8 cellular contexts compared by ENCODE assay signal in the genomic region with DNA sequence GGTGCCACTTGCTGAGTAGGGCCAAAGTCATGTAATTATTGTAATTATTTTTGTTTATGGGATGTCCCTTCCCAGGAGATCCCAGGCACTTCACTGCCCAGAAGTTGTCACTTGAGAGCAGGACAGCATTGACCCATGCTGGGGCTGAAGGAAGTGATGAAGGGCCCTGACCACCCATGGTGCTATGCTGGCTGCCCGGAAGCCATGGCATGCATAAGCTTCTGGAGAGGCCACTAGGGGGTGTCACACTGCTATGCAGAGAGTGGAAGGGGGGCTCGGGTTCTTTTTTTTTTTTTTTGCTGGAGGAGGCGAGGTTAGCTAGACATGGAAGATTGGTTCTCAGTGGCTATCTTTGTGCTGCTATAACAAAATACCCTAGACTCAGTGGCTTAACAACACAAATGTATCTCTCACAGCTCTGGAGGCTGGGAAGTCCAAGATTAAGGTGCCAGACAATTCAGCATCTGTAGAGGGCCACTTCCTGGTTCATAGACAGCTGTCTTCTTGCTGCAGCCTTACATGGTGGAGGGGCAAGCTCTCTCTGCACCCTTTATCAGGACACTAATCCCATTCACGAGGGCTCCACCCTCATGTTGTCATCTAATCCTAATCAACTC.
A peak's percentile ranks its signal among the peaks of the same experiment; 100 is the strongest.
DNase-seq lines count a peak whose midpoint lies in the region; ATAC-seq and TF ChIP-seq lines count a peak whose summit lies in the region.

No MANE protein-coding gene starts in this region.

- TF ChIP-seq CTCF in MM.1S (IDR thresholded peaks at IDR 0.05; ENCODE audit: low read length) (peak; percentile 63), fibroblast of pulmonary artery (IDR thresholded peaks at IDR 0.05; ENCODE audit: low read length, missing control alignments) (peak; percentile 52)

- H3F3A ChIP-seq in MM.1S (ENCODE audit: insufficient read depth, low read length) = no peaks in the 10 kb centered on the region

- H3K4me2 ChIP-seq in MM.1S (ENCODE audit: low read depth, low read length) = no peak overlapping the region

- H3K9me3 ChIP-seq in MM.1S (replicated peaks; ENCODE audit: insufficient read depth, low read length) = no peaks in the 10 kb centered on the region

- no peaks in the 10 kb centered on the region for H3K9me2 ChIP-seq in MM.1S (replicated peaks; ENCODE audit: insufficient read depth, low read length)

- no peaks in the 10 kb centered on the region for H3K4me1 ChIP-seq in MM.1S (ENCODE audit: low read length)

- H3K27ac ChIP-seq in MM.1S (ENCODE audit: low read length) = no peak overlapping the region

- H3K79me2 ChIP-seq in MM.1S (ENCODE audit: low read length) = no peaks in the 10 kb centered on the region

- H3K4me3 ChIP-seq in MM.1S (ENCODE audit: low read length) (no peak overlapping the region), fibroblast of pulmonary artery (replicated peaks; ENCODE audit: low read depth, low read length) (no peak overlapping the region)

- DNase-seq in COR-L47 (lab: John Stamatoyannopoulos, UW) (peak; percentile 52), MM.1S (peak; percentile 18), fibroblast of pulmonary artery (ENCODE audit: low read depth) (peak; percentile 25), putamen (ENCODE audit: low spot score) (no peak), NCI-H2196 treated with DMSO at 0.1 percent for 48 hours (lab: John Stamatoyannopoulos, UW; ENCODE audit: unreplicated experiment) (no peak)

- no peaks in the 10 kb centered on the region for H4K20me1 ChIP-seq in MM.1S (ENCODE audit: insufficient read depth, low read length)

- peak; percentile 68 for ATAC-seq in GM19455 (IDR thresholded peaks at IDR 0.05; ENCODE audit: unreplicated experiment)
- no peak for ATAC-seq in GM19395 (IDR thresholded peaks at IDR 0.05; ENCODE audit: unreplicated experiment)
- no peak for ATAC-seq in HG02571 (IDR thresholded peaks at IDR 0.05; ENCODE audit: unreplicated experiment)

- no peak overlapping the region for H2AFZ ChIP-seq in MM.1S (ENCODE audit: low read length)

- H3K36me3 ChIP-seq in MM.1S (replicated peaks; ENCODE audit: insufficient read depth, low read length) = no peaks in the 10 kb centered on the region

- no peaks in the 10 kb centered on the region for H3K27me3 ChIP-seq in MM.1S (replicated peaks; ENCODE audit: insufficient read depth, low read length)

- H3K9ac ChIP-seq in MM.1S (ENCODE audit: low read length) = no peak overlapping the region

Comparison
In these comparisons a context has a peak if more than half of its experiments do, and no peak if none do; other contexts are left out.
1. DNase-seq: peak in COR-L47 (single experiment), MM.1S (single experiment) and fibroblast of pulmonary artery (single experiment); none in putamen (single experiment) and NCI-H2196 treated with DMSO at 0.1 percent for 48 hours (single experiment).